ENCODE assay signal across 12 cellular contexts in the genomic region with DNA sequence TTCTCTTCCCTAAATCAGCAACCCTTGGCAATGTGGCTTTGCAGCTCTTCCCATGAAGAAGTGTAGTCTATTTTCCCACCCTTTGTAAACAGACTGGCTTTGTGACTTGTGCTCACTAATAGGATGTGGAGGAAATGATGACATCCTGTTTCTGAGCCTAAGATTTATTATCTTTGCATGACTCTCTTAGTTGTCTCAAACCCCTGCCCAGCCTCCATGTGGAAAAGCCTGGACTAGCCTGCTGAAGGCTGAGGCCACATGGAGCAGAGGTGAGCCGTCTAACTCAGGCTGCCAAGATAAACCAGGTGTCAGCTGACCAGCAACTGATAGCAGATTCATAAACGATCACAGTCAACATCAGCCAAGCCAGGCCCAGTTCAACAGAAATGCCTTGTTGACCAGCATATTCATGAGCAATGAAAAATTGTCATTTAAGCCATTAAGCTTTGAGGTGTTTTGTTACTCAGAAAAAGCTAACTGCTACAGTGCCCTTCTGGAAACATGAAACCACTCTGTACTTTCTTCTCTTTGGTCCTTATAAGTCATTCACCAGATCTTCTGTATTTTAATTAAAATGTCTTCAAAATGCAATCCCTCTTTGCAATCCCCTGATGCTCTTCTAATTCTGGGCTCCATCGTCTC.
DNase-seq lines count a peak whose midpoint lies in the region; ATAC-seq, FAIRE-seq and TF ChIP-seq lines count a peak whose summit lies in the region.
"Had no signal": no experiment of that assay in that cellular context is flagged by ENCODE, and none has a peak within 500 bp of the region (broad histone marks: within the 10 kb centered on the region; RNA-seq: fewer than 3 reads in every experiment).

No MANE protein-coding gene starts in this region.

- H3K4me1 ChIP-seq in right cardiac atrium (ENCODE audit: control insufficient read depth, insufficient read depth, low read length) (no peaks in the 10 kb centered on the region), right atrium auricular region (no peaks in the 10 kb centered on the region), gastroesophageal sphincter (no peaks in the 10 kb centered on the region), aorta (ENCODE audit: control insufficient read depth in 1 of 2, insufficient read depth in 2 of 2, low read length in 2 of 2) (no peaks in the 10 kb centered on the region)

- in situ Hi-C loops in SK-MEL-5 (cut with HindIII; ENCODE audit: low pct_unique_long_range_greater_than_20kb, low sequenced_read_pairs) = no loop called here

- 44% methylated on average over 3 of the region's 3 CpGs for WGBS in right cardiac atrium
- WGBS in gastroesophageal sphincter (ENCODE audit: low coverage in 1 of 2), 2 donors = 50 to 58% methylated on average over 2 of the region's 3 CpGs
- 45 to 51% methylated on average over 3 of the region's 3 CpGs for WGBS in aorta, 2 donors

- intact Hi-C loops in right cardiac atrium (cut with DNase I) = no loop called here
- intact Hi-C loops in aorta (cut with DNase I) = no loop called here
- intact Hi-C loops in head of caudate nucleus (cut with DNase I) = no loop called here

- H3K4me3 ChIP-seq in right cardiac atrium (ENCODE audit: low read length) (no peak overlapping the region), right atrium auricular region (no peak overlapping the region), gastroesophageal sphincter (no peak overlapping the region), aorta (ENCODE audit: low read length in 2 of 2) (no peak overlapping the region)

- H3K9me3 ChIP-seq in right cardiac atrium (ENCODE audit: control insufficient read depth, low read length) (no peaks in the 10 kb centered on the region), right atrium auricular region (no peaks in the 10 kb centered on the region), gastroesophageal sphincter (no peaks in the 10 kb centered on the region), aorta (ENCODE audit: control insufficient read depth, low read length) (no peaks in the 10 kb centered on the region)

- TF ChIP-seq CTCF in right atrium auricular region (IDR thresholded peaks at IDR 0.05) = no peak
- TF ChIP-seq CTCF in gastroesophageal sphincter (IDR thresholded peaks at IDR 0.05) = no peak
- no peak for TF ChIP-seq CTCF in D721Med (IDR thresholded peaks at IDR 0.05; ENCODE audit: insufficient read depth, missing control alignments)

- DNase-seq in right cardiac atrium = peak in 2 of 3 donors; percentile 38 to 42
- no peak for DNase-seq in right atrium auricular region (ENCODE audit: low spot score)
- DNase-seq in SK-MEL-5 (ENCODE audit: low read depth, low spot score) = peak; percentile 89
- DNase-seq in aorta = no peak
- no peak for DNase-seq in head of caudate nucleus
- no peak for DNase-seq in NCI-H526 (lab: John Stamatoyannopoulos, UW)
- no peak for DNase-seq in D721Med (ENCODE audit: insufficient read length, low spot score)
- DNase-seq: OCI-M1; stimulated activated naive CD8-positive, alpha-beta T cell treated with anti-CD3 and anti-CD28 coated beads, Interleukin-15, Interleukin-2, amounts not matched to agents 100 U/mL and 50 U/mL, for 24 hours had no signal

- FAIRE-seq in D721Med (lab: Jason Lieb, UNC) = no peak

- ATAC-seq in right cardiac atrium = peak; percentile 69 to 98
- ATAC-seq in gastroesophageal sphincter = peak; percentile 51
- ATAC-seq in aorta (ENCODE audit: low FRiP score) = peak; percentile 59
- ATAC-seq: activated CD4-positive, CD25-positive, alpha-beta regulatory T cell treated with anti-CD3 and anti-CD28 coated beads, Interleukin-2, amount 50 U/mL, for 24 hours; stimulated activated naive CD8-positive, alpha-beta T cell treated with anti-CD3 and anti-CD28 coated beads, Interleukin-15, Interleukin-2, amounts not matched to agents 100 U/mL and 50 U/mL, for 24 hours had no signal

- TF ChIP-seq POLR2A in gastroesophageal sphincter (IDR thresholded peaks at IDR 0.05) = no peak

- TF ChIP-seq EP300 in gastroesophageal sphincter (IDR thresholded peaks at IDR 0.05) = no peak

- no peaks in the 10 kb centered on the region for H3K27me3 ChIP-seq in right cardiac atrium (ENCODE audit: control insufficient read depth, insufficient read depth)
- no peaks in the 10 kb centered on the region for H3K27me3 ChIP-seq in right atrium auricular region
- no peaks in the 10 kb centered on the region for H3K27me3 ChIP-seq in gastroesophageal sphincter
- H3K27me3 ChIP-seq in aorta (ENCODE audit: control insufficient read depth in 1 of 2, insufficient read depth in 2 of 2, low read length in 1 of 2) = no peaks in the 10 kb centered on the region

- no peak overlapping the region for H3K27ac ChIP-seq in right cardiac atrium (ENCODE audit: low read length)
- no peak overlapping the region for H3K27ac ChIP-seq in right atrium auricular region
- H3K27ac ChIP-seq in gastroesophageal sphincter = no peak overlapping the region
- no peak overlapping the region for H3K27ac ChIP-seq in aorta (ENCODE audit: low read depth in 1 of 2, low read length in 2 of 2)
- H3K27ac ChIP-seq: C4-2B had no signal

- H3K36me3 ChIP-seq in right atrium auricular region = no peaks in the 10 kb centered on the region
- no peaks in the 10 kb centered on the region for H3K36me3 ChIP-seq in gastroesophageal sphincter
- H3K36me3 ChIP-seq in aorta (ENCODE audit: control insufficient read depth in 1 of 2, insufficient read depth in 2 of 2, low read length in 1 of 2) = no peaks in the 10 kb centered on the region

Comparison
In these comparisons a context has a peak if more than half of its experiments do, and no peak if none do; other contexts are left out.
1. DNase-seq: peak in right cardiac atrium (2 of 3) and SK-MEL-5 (single experiment); none in right atrium auricular region (single experiment), aorta (0 of 2), head of caudate nucleus (0 of 42), NCI-H526 (0 of 2) and D721Med (single experiment).
2. Peak in every context shown above with its lines, with median percentiles within 50 percentile points of each other: ATAC-seq.